In the genomic region with DNA sequence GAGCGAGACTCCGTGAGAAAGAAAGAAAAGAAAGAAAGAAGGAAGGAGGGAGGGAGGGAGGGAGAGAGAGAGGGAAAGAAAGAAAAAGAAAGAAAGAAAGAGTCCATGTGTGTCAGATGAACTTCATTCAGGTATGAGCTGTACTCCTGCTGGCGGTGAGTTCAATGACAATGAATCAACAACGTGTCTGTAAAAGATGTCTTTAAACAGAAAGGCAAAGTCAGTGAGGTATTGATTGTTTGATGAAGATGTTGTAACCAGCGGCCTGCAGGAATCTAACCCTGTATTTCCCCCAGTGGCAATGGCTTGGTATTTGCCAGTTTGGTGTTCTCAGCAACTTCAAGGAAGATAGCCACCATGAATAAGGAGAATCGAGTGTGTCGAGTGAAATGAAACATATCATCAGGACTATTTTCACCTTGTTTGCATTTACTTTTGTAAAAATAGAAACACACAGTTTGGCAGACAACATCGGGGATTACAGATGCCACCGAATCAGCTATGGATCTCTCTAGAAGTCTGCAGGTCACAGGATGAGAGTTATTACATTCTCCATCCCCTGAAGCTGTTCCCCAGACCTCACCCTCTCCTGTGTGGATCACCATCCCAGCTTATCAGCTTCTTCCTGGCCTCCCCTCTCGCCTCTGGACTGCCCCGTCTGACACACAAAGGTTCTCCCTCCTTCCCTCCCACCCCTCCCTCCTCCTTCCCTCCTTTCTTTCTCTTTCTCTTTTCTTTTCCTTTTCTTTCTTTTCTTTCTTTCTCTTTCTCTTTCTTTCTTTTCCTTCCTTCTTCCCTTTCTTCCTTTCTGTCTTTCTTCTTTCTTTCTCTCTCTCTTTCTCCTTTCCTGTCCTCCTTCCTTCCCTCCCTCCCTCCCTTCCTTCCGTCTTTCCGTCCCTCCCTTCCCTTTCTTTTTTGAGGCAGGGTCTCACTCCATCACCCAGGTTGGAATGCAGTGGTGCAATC, we compare ENCODE assay signal across 12 cellular contexts. TPM values are rescaled to one million over a fixed set of nuclear protein-coding genes. Genes with fewer than 3 reads are reported as not detected.
DNase-seq lines count a peak whose midpoint lies in the region; ATAC-seq and TF ChIP-seq lines count a peak whose summit lies in the region.
"Had no signal": no experiment of that assay in that cellular context is flagged by ENCODE, and none has a peak within 500 bp of the region (broad histone marks: within the 10 kb centered on the region; RNA-seq: fewer than 3 reads in every experiment).

No MANE protein-coding gene starts in this region.

- peaks cover 37% of the 10 kb centered on the region for H3K4me1 Mint-ChIP-seq in Calu3 (ENCODE audit: low read depth, unreplicated experiment)
- H3K4me1 Mint-ChIP-seq: naive thymus-derived CD8-positive, alpha-beta T cell had no signal

- CTCF ChIA-PET in Calu3 (lab: Charles Lee), result interaction anchor here (0.7 to 1.3 kb wide), 5 partner anchors 12 to 71 kb away, joined by 3 to 4 read pairs (median 3); a partner anchor contains a TSS

- H3K27me3 Mint-ChIP-seq in Calu3 (ENCODE audit: unreplicated experiment), result no peaks in the 10 kb centered on the region

- no peaks in the 10 kb centered on the region for H3K9me3 Mint-ChIP-seq in Calu3 (ENCODE audit: low read depth, unreplicated experiment)
- H3K9me3 Mint-ChIP-seq in activated naive CD4-positive, alpha-beta T cell treated with anti-CD3 and anti-CD28 coated beads, Interleukin-2, amount 50 U/mL, for 72 hours, result no peaks in the 10 kb centered on the region
- H3K9me3 Mint-ChIP-seq: activated T-helper 2 cell treated with anti-CD3 and anti-CD28 coated beads, Interferon-gamma antibody, Interleukin-2, Interleukin-4, amounts not matched to agents 10 μg/mL and 5 μg/mL and 100 μg/mL, durations not matched to agents 14 hours and 24 hours and 36 hours; naive thymus-derived CD8-positive, alpha-beta T cell had no signal

- H3K27ac Mint-ChIP-seq in Calu3 (ENCODE audit: unreplicated experiment), result no peak overlapping the region
- H3K27ac Mint-ChIP-seq in activated naive CD4-positive, alpha-beta T cell treated with anti-CD3 and anti-CD28 coated beads, Interleukin-2, amount 50 U/mL, for 72 hours, result no peak overlapping the region
- H3K27ac Mint-ChIP-seq: activated T-helper 2 cell treated with anti-CD3 and anti-CD28 coated beads, Interferon-gamma antibody, Interleukin-2, Interleukin-4, amounts not matched to agents 10 μg/mL and 5 μg/mL and 100 μg/mL, durations not matched to agents 14 hours and 24 hours and 36 hours had no signal

- H3K4me3 ChIP-seq in epithelial cell of esophagus (ENCODE audit: low read length), result no peak overlapping the region
- H3K4me3 ChIP-seq: SK-N-MC had no signal

- BruUV-seq in Calu3 (replicated peaks; lab: Mats Ljungman, UMichigan), result no TSS peak

- H3K36me3 Mint-ChIP-seq in Calu3 (ENCODE audit: insufficient read depth, unreplicated experiment), result peaks cover 11% of the 10 kb centered on the region
- H3K36me3 Mint-ChIP-seq in activated naive CD4-positive, alpha-beta T cell treated with anti-CD3 and anti-CD28 coated beads, Interleukin-2, amount 50 U/mL, for 72 hours, result no peaks in the 10 kb centered on the region
- H3K36me3 Mint-ChIP-seq: naive thymus-derived CD8-positive, alpha-beta T cell had no signal

- DNase-seq in Calu3 (peak; percentile 27), epithelial cell of esophagus (ENCODE audit: low read depth) (peak; percentile 62)
- DNase-seq in stimulated activated naive CD4-positive, alpha-beta T cell treated with Interleukin-2 at 50 U/mL for 16 hours (lab: John Stamatoyannopoulos, UW), result no peak
- no peak for DNase-seq in activated naive CD4-positive, alpha-beta T cell treated with anti-CD3 and anti-CD28 coated beads, Interleukin-2, amount 50 U/mL, for 72 hours (ENCODE audit: low spot score in 2 of 2)
- DNase-seq: activated CD4-positive, alpha-beta T cell treated with anti-CD3 and anti-CD28 coated beads for 1 hour; naive thymus-derived CD8-positive, alpha-beta T cell; NCI-H526 treated with DMSO at 0.1 percent for 48 hours; small intestine had no signal

- TF ChIP-seq CTCF in Calu3 (IDR thresholded peaks at IDR 0.05; ENCODE audit: unreplicated experiment) (no peak), epithelial cell of esophagus (IDR thresholded peaks at IDR 0.05; ENCODE audit: insufficient read depth, low read depth, low read length, missing control alignments) (no peak)

- ATAC-seq in activated naive CD4-positive, alpha-beta T cell treated with anti-CD3 and anti-CD28 coated beads, Interleukin-2, amount 50 U/mL, for 72 hours, result no peak
- ATAC-seq: naive thymus-derived CD8-positive, alpha-beta T cell had no signal

- intact Hi-C loops in Calu3 (cut with micrococcal nuclease; ENCODE audit: unreplicated experiment), result no loop called here

- H3K4me3 Mint-ChIP-seq in Calu3 (ENCODE audit: low read depth, unreplicated experiment), result peak overlapping the region; percentile 15
- H3K4me3 Mint-ChIP-seq: naive thymus-derived CD8-positive, alpha-beta T cell had no signal

RNA-seq across cellular contexts. Expression of a gene that starts 8.2 kb away (rescaled TPM):
- 0.57 and 0.78 TPM in 2 replicates for total RNA-seq in Calu3 (2022)
- not detected for total RNA-seq in activated naive CD4-positive, alpha-beta T cell treated with anti-CD3 and anti-CD28 coated beads, Interleukin-2, amount 50 U/mL, for 72 hours
- total RNA-seq: activated T-helper 2 cell treated with anti-CD3 and anti-CD28 coated beads, Interferon-gamma antibody, Interleukin-2, Interleukin-4, amounts not matched to agents 10 μg/mL and 5 μg/mL and 100 μg/mL, durations not matched to agents 14 hours and 24 hours and 36 hours; cerebellum; naive thymus-derived CD8-positive, alpha-beta T cell had no signal

RNA-seq across cellular contexts. Expression of a gene that starts 16.6 kb away (rescaled TPM):
- total RNA-seq in Calu3 (2022), result not detected in 2 replicates
- total RNA-seq in activated naive CD4-positive, alpha-beta T cell treated with anti-CD3 and anti-CD28 coated beads, Interleukin-2, amount 50 U/mL, for 72 hours, result not detected
- total RNA-seq: activated T-helper 2 cell treated with anti-CD3 and anti-CD28 coated beads, Interferon-gamma antibody, Interleukin-2, Interleukin-4, amounts not matched to agents 10 μg/mL and 5 μg/mL and 100 μg/mL, durations not matched to agents 14 hours and 24 hours and 36 hours; cerebellum; naive thymus-derived CD8-positive, alpha-beta T cell; ureter had no signal

RNA-seq across cellular contexts. Expression of a gene that starts 27.1 kb away (rescaled TPM):
- total RNA-seq in Calu3 (2022), result 29.8 and 33.4 TPM in 2 replicates
- 10 to 100 TPM in 1 of 2 donors, 1 to 10 TPM in 1; 8.7 to 10.1 TPM for total RNA-seq in activated naive CD4-positive, alpha-beta T cell treated with anti-CD3 and anti-CD28 coated beads, Interleukin-2, amount 50 U/mL, for 72 hours

RNA-seq across cellular contexts. Expression of a gene that starts 45.8 kb away (rescaled TPM):
- total RNA-seq in Calu3 (2022), result 18.6 and 23.0 TPM in 2 replicates
- total RNA-seq in activated naive CD4-positive, alpha-beta T cell treated with anti-CD3 and anti-CD28 coated beads, Interleukin-2, amount 50 U/mL, for 72 hours, result 10 to 100 TPM; 10.2 to 12.3 TPM

RNA-seq across cellular contexts. Expression of a gene that starts 46.6 kb away (rescaled TPM):
- 18.5 and 21.8 TPM in 2 replicates for total RNA-seq in Calu3 (2022)
- total RNA-seq in activated naive CD4-positive, alpha-beta T cell treated with anti-CD3 and anti-CD28 coated beads, Interleukin-2, amount 50 U/mL, for 72 hours, result 10 to 100 TPM; 21.4 to 29.7 TPM

Comparison
In these comparisons a context has a peak if more than half of its experiments do, and no peak if none do; other contexts are left out.
1. DNase-seq: peak in Calu3 (single experiment) and epithelial cell of esophagus (single experiment); none in stimulated activated naive CD4-positive, alpha-beta T cell treated with Interleukin-2 at 50 U/mL for 16 hours (single experiment) and activated naive CD4-positive, alpha-beta T cell treated with anti-CD3 and anti-CD28 coated beads, Interleukin-2, amount 50 U/mL, for 72 hours (0 of 2).